17 cellular contexts compared by ENCODE assay signal in genomic region chr3:25465266-25465860, GRCh38. TPM values are rescaled to one million over a fixed set of nuclear protein-coding genes. Genes with fewer than 3 reads are reported as not detected.
DNase-seq lines count a peak whose midpoint lies in the region; ATAC-seq, FAIRE-seq and TF ChIP-seq lines count a peak whose summit lies in the region.
"Had no signal": no experiment of that assay in that cellular context is flagged by ENCODE, and none has a peak within 500 bp of the region (broad histone marks: within the 10 kb centered on the region; RNA-seq: fewer than 3 reads in every experiment).

No MANE protein-coding gene starts in this region.

- TF ChIP-seq CTCF in GM12865 (IDR thresholded peaks at IDR 0.05; ENCODE audit: insufficient read depth, low read depth, low read length, missing control alignments) (no peak), esophagus muscularis mucosa (IDR thresholded peaks at IDR 0.05) (no peak), progenitor cell of endocrine pancreas (IDR thresholded peaks at IDR 0.05; ENCODE audit: unreplicated experiment) (no peak)
- TF ChIP-seq CTCF in CD8-positive, alpha-beta T cell (IDR thresholded peaks at IDR 0.05) = no peak

- H3K9me3 Mint-ChIP-seq in progenitor cell of endocrine pancreas (ENCODE audit: low read depth) = no peaks in the 10 kb centered on the region
- H3K9me3 Mint-ChIP-seq in CD8-positive, alpha-beta T cell = no peaks in the 10 kb centered on the region
- H3K9me3 Mint-ChIP-seq: HFFc6 had no signal

- WGBS in esophagus muscularis mucosa = 74% methylated on average over 5 of the region's 5 CpGs

- no peak for TF ChIP-seq EP300 in esophagus muscularis mucosa (IDR thresholded peaks at IDR 0.05)

- H3K4me1 ChIP-seq in esophagus muscularis mucosa = peaks cover 35 to 64% (median 54%) of the 10 kb centered on the region in 4 donors
- no peaks in the 10 kb centered on the region for H3K4me1 ChIP-seq in CD8-positive, alpha-beta T cell (ENCODE audit: insufficient read depth, low read length)

- no peak for ATAC-seq in CD8-positive, alpha-beta T cell
- ATAC-seq: HepG2, PC-3 had no signal

- H3K27me3 ChIP-seq in esophagus muscularis mucosa = no peaks in the 10 kb centered on the region
- H3K27me3 ChIP-seq in CD8-positive, alpha-beta T cell (ENCODE audit: insufficient read depth, low read length) = no peaks in the 10 kb centered on the region
- H3K27me3 ChIP-seq: BLaER1 treated with 17β-estradiol and CSF1 and Interleukin-3, amounts not matched to agents 10 nM and 100 nM had no signal

- no peaks in the 10 kb centered on the region for H3K9me3 ChIP-seq in esophagus muscularis mucosa
- no peaks in the 10 kb centered on the region for H3K9me3 ChIP-seq in CD8-positive, alpha-beta T cell (ENCODE audit: low read length)
- H3K9me3 ChIP-seq: BLaER1 treated with 17β-estradiol and CSF1 and Interleukin-3, amounts not matched to agents 10 nM and 100 nM had no signal

- TF ChIP-seq POLR2A in esophagus muscularis mucosa (IDR thresholded peaks at IDR 0.05; ENCODE audit: low read depth) = no peak

- H3K36me3 ChIP-seq in esophagus muscularis mucosa = peaks cover 0 to 11% (median 8%) of the 10 kb centered on the region in 4 donors
- H3K36me3 ChIP-seq in CD8-positive, alpha-beta T cell (ENCODE audit: insufficient read depth, low read length) = no peaks in the 10 kb centered on the region
- H3K36me3 ChIP-seq: BLaER1 treated with 17β-estradiol and CSF1 and Interleukin-3, amounts not matched to agents 10 nM and 100 nM had no signal

- H3K4me3 ChIP-seq in GM12865 (ENCODE audit: low read depth, low read length) (no peak overlapping the region), esophagus muscularis mucosa (no peak overlapping the region)
- H3K4me3 ChIP-seq in CD8-positive, alpha-beta T cell (ENCODE audit: low read depth, low read length) = no peak overlapping the region
- H3K4me3 ChIP-seq: BLaER1 treated with 17β-estradiol and CSF1 and Interleukin-3, amounts not matched to agents 10 nM and 100 nM had no signal

- H3K27me3 Mint-ChIP-seq in progenitor cell of endocrine pancreas = no peaks in the 10 kb centered on the region
- no peaks in the 10 kb centered on the region for H3K27me3 Mint-ChIP-seq in CD8-positive, alpha-beta T cell (ENCODE audit: low read depth)
- H3K27me3 Mint-ChIP-seq: CD8-positive, alpha-beta memory T cell had no signal

- POLR2A ChIA-PET in CD8-positive, alpha-beta T cell (lab: Charles Lee) = no interaction called here

- peaks cover 15% of the 10 kb centered on the region for H3K4me1 Mint-ChIP-seq in progenitor cell of endocrine pancreas (ENCODE audit: low read depth)
- no peaks in the 10 kb centered on the region for H3K4me1 Mint-ChIP-seq in CD8-positive, alpha-beta T cell (ENCODE audit: low read depth)
- H3K4me1 Mint-ChIP-seq: CD8-positive, alpha-beta memory T cell had no signal

- CTCF ChIA-PET in CD8-positive, alpha-beta T cell (lab: Charles Lee) = interaction anchor here (1.1 kb wide), 1 partner anchor 11 kb away, joined by 3 read pairs; no protein-coding TSS in a partner anchor

- H3K4me3 Mint-ChIP-seq in progenitor cell of endocrine pancreas (ENCODE audit: low read depth) = no peak overlapping the region
- H3K4me3 Mint-ChIP-seq in CD8-positive, alpha-beta T cell = no peak overlapping the region
- H3K4me3 Mint-ChIP-seq: CD8-positive, alpha-beta memory T cell; HFFc6 had no signal

- H3K36me3 Mint-ChIP-seq in progenitor cell of endocrine pancreas (ENCODE audit: insufficient read depth) = peaks cover 9% of the 10 kb centered on the region
- H3K36me3 Mint-ChIP-seq in CD8-positive, alpha-beta T cell = no peaks in the 10 kb centered on the region
- H3K36me3 Mint-ChIP-seq: CD8-positive, alpha-beta memory T cell had no signal

- no peak overlapping the region for H3K27ac ChIP-seq in esophagus muscularis mucosa (replicated peaks in 1 of 4)
- no peak overlapping the region for H3K27ac ChIP-seq in CD8-positive, alpha-beta T cell (ENCODE audit: low read depth, low read length)
- H3K27ac ChIP-seq: BLaER1 treated with 17β-estradiol and CSF1 and Interleukin-3, amounts not matched to agents 10 nM and 100 nM had no signal

- peak; percentile 2 for DNase-seq in GM12865 (ENCODE audit: low read depth)
- peak; percentile 5 for DNase-seq in RCC 7860 (ENCODE audit: low spot score)
- peak; percentile 45 for DNase-seq in esophagus muscularis mucosa (ENCODE audit: extremely low spot score)
- no peak for DNase-seq in progenitor cell of endocrine pancreas (ENCODE audit: low spot score, unreplicated experiment)
- DNase-seq in activated gamma-delta T cell (lab: John Stamatoyannopoulos, UW) = no peak
- DNase-seq in NCI-H345 treated with DMSO at 0.1 percent for 48 hours (lab: John Stamatoyannopoulos, UW; ENCODE audit: unreplicated experiment) = no peak
- DNase-seq in CD8-positive, alpha-beta T cell = no peak
- DNase-seq: CD8-positive, alpha-beta memory T cell; HFFc6; KBM-7; NCI-H1105; NCI-H2081 treated with DMSO at 0.1 percent for 48 hours; NCI-H510A treated with DMSO at 0.1 percent for 48 hours; PC-3 had no signal

- FAIRE-seq in RCC 7860 (lab: Jason Lieb, UNC) = no peak
- FAIRE-seq: H54, HepG2 had no signal

- intact Hi-C loops in esophagus muscularis mucosa (cut with DNase I) = no loop called here
- intact Hi-C loops in CD8-positive, alpha-beta T cell (cut with DNase I, micrococcal nuclease) = no loop called here

- H3K27ac Mint-ChIP-seq in progenitor cell of endocrine pancreas = peak overlapping the region; percentile 41
- H3K27ac Mint-ChIP-seq in CD8-positive, alpha-beta T cell = no peak overlapping the region
- H3K27ac Mint-ChIP-seq: CD8-positive, alpha-beta memory T cell; HFFc6 had no signal

RNA-seq across cellular contexts. Expression of gene RARB, which starts 37.3 kb away (rescaled TPM):
- total RNA-seq in esophagus muscularis mucosa (10 to 100 TPM; 29.2 to 51.9 (median 40.9) TPM), progenitor cell of endocrine pancreas (26.3 and 30.0 TPM in 2 replicates)
- total RNA-seq in CD8-positive, alpha-beta T cell = not detected
- total RNA-seq: CD8-positive, alpha-beta memory T cell; HepG2; PC-3 had no signal

Comparison
In these comparisons a context has a peak if more than half of its experiments do, and no peak if none do; other contexts are left out.
1. DNase-seq: peak in GM12865 (single experiment), RCC 7860 (single experiment) and esophagus muscularis mucosa (single experiment); none in progenitor cell of endocrine pancreas (single experiment), activated gamma-delta T cell (single experiment), NCI-H345 treated with DMSO at 0.1 percent for 48 hours (single experiment) and CD8-positive, alpha-beta T cell (0 of 7).
2. RNA of gene RARB, which starts 37.3 kb away (total RNA-seq): 29.2 to 51.9 TPM in esophagus muscularis mucosa and 26.3 to 30.0 TPM in progenitor cell of endocrine pancreas; not detected in CD8-positive, alpha-beta T cell; every median in the first group is over 10 times any median in the second.